9 cellular contexts compared by ENCODE assay signal in genomic region chr9:113012492-113012891, GRCh38. TPM values are rescaled to one million over a fixed set of nuclear protein-coding genes. Genes with fewer than 3 reads are reported as not detected.
DNase-seq lines count a peak whose midpoint lies in the region; ATAC-seq and TF ChIP-seq lines count a peak whose summit lies in the region.
"Had no signal": no experiment of that assay in that cellular context is flagged by ENCODE, and none has a peak within 500 bp of the region (broad histone marks: within the 10 kb centered on the region; RNA-seq: fewer than 3 reads in every experiment).

No MANE protein-coding gene starts in this region.

- peaks cover 13% of the 10 kb centered on the region for H3K36me3 Mint-ChIP-seq in activated CD8-positive, alpha-beta T cell treated with anti-CD3 and anti-CD28 coated beads for 36 hours (ENCODE audit: low read depth)
- peaks cover 2% of the 10 kb centered on the region for H3K36me3 Mint-ChIP-seq in activated CD8-positive, alpha-beta T cell treated with anti-CD3 and anti-CD28 coated beads, Interleukin-2, amount 10 ng/mL, durations not matched to agents 7 days and 5 days (ENCODE audit: low read depth)

- intact Hi-C loops in activated CD8-positive, alpha-beta T cell treated with anti-CD3 and anti-CD28 coated beads for 36 hours (cut with micrococcal nuclease) = no loop called here

- no peak for TF ChIP-seq CTCF in activated CD8-positive, alpha-beta T cell treated with anti-CD3 and anti-CD28 coated beads for 36 hours (IDR thresholded peaks at IDR 0.05)

- no peak for ATAC-seq in activated CD8-positive, alpha-beta T cell treated with anti-CD3 and anti-CD28 coated beads for 36 hours
- no peak for ATAC-seq in activated CD8-positive, alpha-beta T cell treated with anti-CD3 and anti-CD28 coated beads, Interleukin-2, amount 10 ng/mL, durations not matched to agents 7 days and 5 days
- ATAC-seq in HG03139 (IDR thresholded peaks at IDR 0.05; ENCODE audit: unreplicated experiment) = no peak
- ATAC-seq in GM21723 (IDR thresholded peaks at IDR 0.05; ENCODE audit: unreplicated experiment) = no peak

- CTCF ChIA-PET in activated CD8-positive, alpha-beta T cell treated with anti-CD3 and anti-CD28 coated beads for 36 hours (lab: Charles Lee) = no interaction called here
- CTCF ChIA-PET in activated CD8-positive, alpha-beta T cell treated with anti-CD3 and anti-CD28 coated beads, Interleukin-2, amount 10 ng/mL, durations not matched to agents 7 days and 5 days (lab: Charles Lee) = no interaction called here

- no peak overlapping the region for H3K27ac Mint-ChIP-seq in activated CD8-positive, alpha-beta T cell treated with anti-CD3 and anti-CD28 coated beads for 36 hours
- H3K27ac Mint-ChIP-seq in activated CD8-positive, alpha-beta T cell treated with anti-CD3 and anti-CD28 coated beads, Interleukin-2, amount 10 ng/mL, durations not matched to agents 7 days and 5 days = no peak overlapping the region

- POLR2A ChIA-PET in activated CD8-positive, alpha-beta T cell treated with anti-CD3 and anti-CD28 coated beads for 36 hours (lab: Charles Lee) = no interaction called here
- POLR2A ChIA-PET in activated CD8-positive, alpha-beta T cell treated with anti-CD3 and anti-CD28 coated beads, Interleukin-2, amount 10 ng/mL, durations not matched to agents 7 days and 5 days (lab: Charles Lee) = no interaction called here

- H3K27me3 Mint-ChIP-seq in activated CD8-positive, alpha-beta T cell treated with anti-CD3 and anti-CD28 coated beads for 36 hours = peaks cover 16% of the 10 kb centered on the region
- peaks cover 2% of the 10 kb centered on the region for H3K27me3 Mint-ChIP-seq in activated CD8-positive, alpha-beta T cell treated with anti-CD3 and anti-CD28 coated beads, Interleukin-2, amount 10 ng/mL, durations not matched to agents 7 days and 5 days (ENCODE audit: low read depth)

- peaks cover 3% of the 10 kb centered on the region for H3K4me1 Mint-ChIP-seq in activated CD8-positive, alpha-beta T cell treated with anti-CD3 and anti-CD28 coated beads for 36 hours (ENCODE audit: low read depth)
- peaks cover 5% of the 10 kb centered on the region for H3K4me1 Mint-ChIP-seq in activated CD8-positive, alpha-beta T cell treated with anti-CD3 and anti-CD28 coated beads, Interleukin-2, amount 10 ng/mL, durations not matched to agents 7 days and 5 days (ENCODE audit: low read depth)

- H3K4me3 Mint-ChIP-seq in activated CD8-positive, alpha-beta T cell treated with anti-CD3 and anti-CD28 coated beads for 36 hours = peak overlapping the region; percentile 68
- no peak overlapping the region for H3K4me3 Mint-ChIP-seq in activated CD8-positive, alpha-beta T cell treated with anti-CD3 and anti-CD28 coated beads, Interleukin-2, amount 10 ng/mL, durations not matched to agents 7 days and 5 days

- DNase-seq in activated CD8-positive, alpha-beta T cell treated with anti-CD3 and anti-CD28 coated beads for 36 hours = no peak
- DNase-seq in activated CD8-positive, alpha-beta T cell treated with anti-CD3 and anti-CD28 coated beads, Interleukin-2, amount 10 ng/mL, durations not matched to agents 7 days and 5 days = no peak
- DNase-seq in astrocyte of the hippocampus (ENCODE audit: low read depth, low spot score) = peak; percentile 4
- DNase-seq in iris pigment epithelial cell (ENCODE audit: low read depth) = peak; percentile 1
- DNase-seq in superior temporal gyrus (ENCODE audit: extremely low spot score) = peak; percentile 14
- DNase-seq in stimulated activated CD4-positive, alpha-beta T cell treated with anti-CD3 and anti-CD28 coated beads, Interleukin-2, amount 100 ng/mL, for 48 hours = no peak

- peaks cover 27% of the 10 kb centered on the region for H3K9me3 Mint-ChIP-seq in activated CD8-positive, alpha-beta T cell treated with anti-CD3 and anti-CD28 coated beads for 36 hours
- H3K9me3 Mint-ChIP-seq in activated CD8-positive, alpha-beta T cell treated with anti-CD3 and anti-CD28 coated beads, Interleukin-2, amount 10 ng/mL, durations not matched to agents 7 days and 5 days (ENCODE audit: insufficient read depth) = peaks cover 26% of the 10 kb centered on the region

RNA-seq across cellular contexts. Expression of gene ZNF883, which starts 0.5 kb away (rescaled TPM):
- 1 to 10 TPM; 1.1 to 1.6 TPM for total RNA-seq in activated CD8-positive, alpha-beta T cell treated with anti-CD3 and anti-CD28 coated beads for 36 hours
- total RNA-seq in activated CD8-positive, alpha-beta T cell treated with anti-CD3 and anti-CD28 coated beads, Interleukin-2, amount 10 ng/mL, durations not matched to agents 7 days and 5 days = under 1 TPM; 0.57 to 0.76 TPM
- total RNA-seq: HT-29 had no signal

RNA-seq across cellular contexts. Expression of gene ZFP37, which starts 44.0 kb away (rescaled TPM):
- total RNA-seq in activated CD8-positive, alpha-beta T cell treated with anti-CD3 and anti-CD28 coated beads for 36 hours = 1 to 10 TPM; 1.3 to 1.4 TPM
- total RNA-seq in activated CD8-positive, alpha-beta T cell treated with anti-CD3 and anti-CD28 coated beads, Interleukin-2, amount 10 ng/mL, durations not matched to agents 7 days and 5 days = under 1 TPM; 0.76 to 0.81 TPM
- total RNA-seq: HT-29 had no signal

Comparison
In these comparisons a context has a peak if more than half of its experiments do, and no peak if none do; other contexts are left out.
1. DNase-seq: peak in astrocyte of the hippocampus (single experiment), iris pigment epithelial cell (single experiment) and superior temporal gyrus (single experiment); none in activated CD8-positive, alpha-beta T cell treated with anti-CD3 and anti-CD28 coated beads for 36 hours (single experiment), activated CD8-positive, alpha-beta T cell treated with anti-CD3 and anti-CD28 coated beads, Interleukin-2, amount 10 ng/mL, durations not matched to agents 7 days and 5 days (single experiment) and stimulated activated CD4-positive, alpha-beta T cell treated with anti-CD3 and anti-CD28 coated beads, Interleukin-2, amount 100 ng/mL, for 48 hours (0 of 2).